In genomic region chr6:29631209-29631810, GRCh38 we compare ENCODE assay signal across 1 cellular context.
TF ChIP-seq lines count a peak whose summit lies in the region.

No MANE protein-coding gene starts in this region.

TF ChIP-seq in H1, 55 proteins besides CTCF, POLR2A, EP300 and RAD21:
- TF ChIP-seq ASH2L (IDR thresholded peaks at IDR 0.05; ENCODE audit: low read length), result no peak
- TF ChIP-seq RBBP5 (IDR thresholded peaks at IDR 0.05; ENCODE audit: borderline replicate concordance, low read depth, low read length), result peak; percentile 11; the same call in 1 of the 2 replicates
- 0 out of 2 replicates have a peak, but pooled peaks have one; percentile 10 for TF ChIP-seq MAX (IDR thresholded peaks at IDR 0.05)
